In genomic region chr3:50661321-50661837, GRCh38 we compare ENCODE assay signal across 27 cellular contexts.
"Had no signal": no experiment of that assay in that cellular context is flagged by ENCODE, and none has a peak within 500 bp of the region (broad histone marks: within the 10 kb centered on the region; RNA-seq: fewer than 3 reads in every experiment).

No MANE protein-coding gene starts in this region.

- H3K27me3 Mint-ChIP-seq: activated CD4-positive, alpha-beta T cell treated with anti-CD3 and anti-CD28 coated beads, Interleukin-2, amount 10 ng/mL, durations not matched to agents 24 days and 14 days; activated CD8-positive, alpha-beta T cell treated with anti-CD3 and anti-CD28 coated beads for 36 hours; activated naive CD8-positive, alpha-beta T cell; T-helper 17 cell had no signal

- H3K27ac Mint-ChIP-seq: activated CD4-positive, alpha-beta T cell treated with anti-CD3 and anti-CD28 coated beads, Interleukin-2, amount 10 ng/mL, durations not matched to agents 24 days and 14 days; activated CD8-positive, alpha-beta T cell treated with anti-CD3 and anti-CD28 coated beads for 36 hours; activated naive CD8-positive, alpha-beta T cell; activated T-helper 2 cell treated with anti-CD3 and anti-CD28 coated beads, Interferon-gamma antibody, Interleukin-2, Interleukin-4, amounts not matched to agents 10 μg/mL and 5 μg/mL and 100 μg/mL, durations not matched to agents 14 hours and 24 hours and 36 hours; mesothelial cell of epicardium; nephron progenitor cell; T-helper 17 cell had no signal

- H3K27me3 ChIP-seq: gastrocnemius medialis, ovary, tibial nerve had no signal

- ATAC-seq: activated CD4-positive, CD25-positive, alpha-beta regulatory T cell treated with anti-CD3 and anti-CD28 coated beads, Interleukin-2, amount 50 U/mL, for 24 hours; activated CD8-positive, alpha-beta T cell treated with anti-CD3 and anti-CD28 coated beads for 36 hours; activated T-cell treated with anti-CD3 and anti-CD28 coated beads, Interleukin-2, amount 50 U/mL, for 4 hours; gastrocnemius medialis; left cardiac atrium; T-helper 17 cell had no signal

- H3K36me3 Mint-ChIP-seq: activated naive CD8-positive, alpha-beta T cell; mesothelial cell of epicardium; naive B cell had no signal

- H3K4me1 ChIP-seq: gastrocnemius medialis, prostate gland, tibial nerve had no signal

- H3K27ac ChIP-seq: gastrocnemius medialis, ovary, prostate gland, tibial nerve, WERI-Rb-1 had no signal

- H3K9me3 ChIP-seq: gastrocnemius medialis, ovary, prostate gland, tibial nerve had no signal

- H3K4me3 ChIP-seq: gastrocnemius medialis, ovary, prostate gland, smooth muscle cell, tibial nerve had no signal

- H3K9me3 Mint-ChIP-seq: activated CD4-positive, alpha-beta T cell treated with anti-CD3 and anti-CD28 coated beads, Interleukin-2, amount 10 ng/mL, durations not matched to agents 24 days and 14 days; activated CD8-positive, alpha-beta T cell treated with anti-CD3 and anti-CD28 coated beads for 36 hours; activated T-cell treated with anti-CD3 and anti-CD28 coated beads, Interleukin-2, amount 50 U/mL, for 4 hours; activated T-helper 2 cell treated with anti-CD3 and anti-CD28 coated beads, Interferon-gamma antibody, Interleukin-2, Interleukin-4, amounts not matched to agents 10 μg/mL and 5 μg/mL and 100 μg/mL, durations not matched to agents 14 hours and 24 hours and 36 hours; central memory CD8-positive, alpha-beta T cell; mesothelial cell of epicardium; naive B cell; nephron progenitor cell had no signal

- DNase-seq: activated CD4-positive, alpha-beta T cell treated with anti-CD3 and anti-CD28 coated beads, Interleukin-2, amount 10 ng/mL, durations not matched to agents 24 days and 14 days; activated CD8-positive, alpha-beta T cell treated with anti-CD3 and anti-CD28 coated beads for 36 hours; activated naive CD4-positive, alpha-beta T cell treated with Interleukin-2 at 50 U/mL for 16 hours; activated T-cell treated with anti-CD3 and anti-CD28 coated beads, Interleukin-2, amount 50 U/mL, for 4 hours; anterior cingulate cortex; effector CD8-positive, alpha-beta T cell; glutamatergic neuron; left cardiac atrium; mammary epithelial cell; naive B cell; nephron progenitor cell; retina; stimulated activated CD4-positive, alpha-beta T cell treated with anti-CD3 and anti-CD28 coated beads, Interleukin-1b, Interleukin-23, amount 100 ng/mL, for 48 hours; stimulated activated naive CD4-positive, alpha-beta T cell treated with Interleukin-2 at 50 U/mL for 16 hours; T-helper 17 cell; T1000; WERI-Rb-1 had no signal

- H3K36me3 ChIP-seq: gastrocnemius medialis, ovary, prostate gland, tibial nerve, WERI-Rb-1 had no signal

- H3K4me3 Mint-ChIP-seq: activated CD4-positive, alpha-beta T cell treated with anti-CD3 and anti-CD28 coated beads, Interleukin-2, amount 10 ng/mL, durations not matched to agents 24 days and 14 days; activated CD8-positive, alpha-beta T cell treated with anti-CD3 and anti-CD28 coated beads for 36 hours; activated naive CD8-positive, alpha-beta T cell; activated T-cell treated with anti-CD3 and anti-CD28 coated beads, Interleukin-2, amount 50 U/mL, for 4 hours; central memory CD8-positive, alpha-beta T cell; mesothelial cell of epicardium; naive B cell; nephron progenitor cell; T-helper 17 cell had no signal
